Comparison of ENCODE assay signal across 16 cellular contexts in genomic region chr19:369256-369655, GRCh38. TPM values are rescaled to one million over a fixed set of nuclear protein-coding genes. Genes with fewer than 3 reads are reported as not detected.
"Had no signal": no experiment of that assay in that cellular context is flagged by ENCODE, and none has a peak within 500 bp of the region (broad histone marks: within the 10 kb centered on the region; RNA-seq: fewer than 3 reads in every experiment).

No MANE protein-coding gene starts in this region.

- H3K27ac ChIP-seq: prostate gland, skin epidermis, WERI-Rb-1 had no signal

- H3K36me3 ChIP-seq: prostate gland, WERI-Rb-1 had no signal

- DNase-seq: activated CD4-positive, alpha-beta T cell treated with anti-CD3 and anti-CD28 coated beads for 1 hour; erythroblast; foreskin melanocyte; glutamatergic neuron; hippocampal formation; mucosa of descending colon; naive B cell; right cardiac atrium; stimulated activated CD4-positive, alpha-beta T cell treated with anti-CD3 and anti-CD28 coated beads, Interleukin-15, amount 100 ng/mL, for 24 hours; stimulated activated CD4-positive, alpha-beta T cell treated with anti-CD3 and anti-CD28 coated beads, Interleukin-2, amount 100 ng/mL, for 48 hours; T-helper 2 cell; trophoblast cell; WERI-Rb-1 had no signal

- ATAC-seq: mucosa of descending colon, right cardiac atrium had no signal

- H3K4me3 ChIP-seq: mucosa of descending colon, prostate gland, skin epidermis had no signal

- H3K9me3 ChIP-seq: mucosa of descending colon, prostate gland had no signal

RNA-seq across cellular contexts. Expression of gene C2CD4C, which starts 39.7 kb away (rescaled TPM):
- total RNA-seq: kidney epithelial cell had no signal
